ENCODE assay signal across 19 cellular contexts in genomic region chr1:221118176-221118937, GRCh38.
DNase-seq lines count a peak whose midpoint lies in the region; ATAC-seq, FAIRE-seq and TF ChIP-seq lines count a peak whose summit lies in the region.
"Had no signal": no experiment of that assay in that cellular context is flagged by ENCODE, and none has a peak within 500 bp of the region (broad histone marks: within the 10 kb centered on the region; RNA-seq: fewer than 3 reads in every experiment).

No MANE protein-coding gene starts in this region.

- H3K27ac Mint-ChIP-seq in nephron = peak overlapping the region; percentile 25 to 85 (median 80)
- H3K27ac Mint-ChIP-seq: activated naive CD8-positive, alpha-beta T cell treated with anti-CD3 and anti-CD28 coated beads, Interleukin-2, amount 10 ng/mL, durations not matched to agents 7 days and 5 days; CD8-positive, alpha-beta T cell; natural killer cell treated with Interleukin-12 subunit alpha and Interleukin-12 subunit beta and Interleukin-15 and Interleukin-18, amount 100 ng/mL, for 72 hours had no signal

- H3K36me3 ChIP-seq in right lobe of liver (no peaks in the 10 kb centered on the region), HepG2 (replicated peaks in 1 of 2; ENCODE audit: control insufficient read depth in 1 of 2, insufficient read depth in 2 of 2, low read length in 2 of 2) (no peaks in the 10 kb centered on the region), HAP-1 (replicated peaks) (no peaks in the 10 kb centered on the region)
- H3K36me3 ChIP-seq: prostate gland had no signal

- H3K9me3 ChIP-seq in right lobe of liver (no peaks in the 10 kb centered on the region), HepG2 (ENCODE audit: low read length) (no peaks in the 10 kb centered on the region), HAP-1 (no peaks in the 10 kb centered on the region)
- H3K9me3 ChIP-seq: prostate gland had no signal

- intact Hi-C loops in right lobe of liver (cut with DNase I) = no loop called here
- intact Hi-C loops in HepG2 (cut with micrococcal nuclease; ENCODE audit: unreplicated experiment) = no loop called here

- H3K36me3 Mint-ChIP-seq in nephron (ENCODE audit: low read depth) = no peaks in the 10 kb centered on the region
- H3K36me3 Mint-ChIP-seq: activated naive CD8-positive, alpha-beta T cell treated with anti-CD3 and anti-CD28 coated beads, Interleukin-2, amount 10 ng/mL, durations not matched to agents 7 days and 5 days; CD8-positive, alpha-beta T cell; natural killer cell treated with Interleukin-12 subunit alpha and Interleukin-12 subunit beta and Interleukin-15 and Interleukin-18, amount 100 ng/mL, for 72 hours had no signal

- no peaks in the 10 kb centered on the region for H4K20me1 ChIP-seq in HepG2 (ENCODE audit: insufficient read depth, low read length)

- H3K27me3 ChIP-seq in right lobe of liver = no peaks in the 10 kb centered on the region
- no peaks in the 10 kb centered on the region for H3K27me3 ChIP-seq in HepG2 (ENCODE audit: control insufficient read depth in 1 of 2, insufficient read depth in 2 of 2, low read length in 2 of 2)
- no peaks in the 10 kb centered on the region for H3K27me3 ChIP-seq in HAP-1 (ENCODE audit: low read depth)

- H3K4me1 ChIP-seq in right lobe of liver (peaks cover 0 to 27% (median 16%) of the 10 kb centered on the region in 4 donors), HepG2 (ENCODE audit: insufficient read depth, low read length) (no peaks in the 10 kb centered on the region), HAP-1 (no peaks in the 10 kb centered on the region)
- H3K4me1 ChIP-seq: prostate gland had no signal

- no peak for TF ChIP-seq RAD21 in HepG2 (CRISPR knock-in tag; IDR thresholded peaks at IDR 0.05)

- ATAC-seq in right lobe of liver (peak; percentile 31 to 61 (median 48)), HepG2 (no peak), HG02610 (IDR thresholded peaks at IDR 0.05; ENCODE audit: unreplicated experiment) (no peak)
- ATAC-seq: activated CD4-positive, CD25-positive, alpha-beta regulatory T cell treated with anti-CD3 and anti-CD28 coated beads, Interleukin-2, amount 50 U/mL, for 24 hours; CD8-positive, alpha-beta T cell; esophagus mucosa; natural killer cell treated with Interleukin-12 subunit alpha and Interleukin-12 subunit beta and Interleukin-15 and Interleukin-18, amount 100 ng/mL, for 72 hours had no signal

- no peak overlapping the region for H2AFZ ChIP-seq in HepG2 (ENCODE audit: low read length)

- no peaks in the 10 kb centered on the region for H3K79me2 ChIP-seq in HepG2 (ENCODE audit: insufficient read depth, low read length)

- peak overlapping the region in 2 of 3 donors; percentile 39 to 43 for H3K27ac ChIP-seq in right lobe of liver
- H3K27ac ChIP-seq in HepG2 (ENCODE audit: extremely low read length, insufficient read depth, low read length) = no peak overlapping the region
- H3K27ac ChIP-seq in coronary artery = peak overlapping the region; percentile 24 to 58
- H3K27ac ChIP-seq: prostate gland had no signal

- no peak overlapping the region for H3K4me2 ChIP-seq in HepG2 (ENCODE audit: low read depth, low read length)

- no peak for FAIRE-seq in HepG2 (lab: Jason Lieb, UNC)
- FAIRE-seq: GM18507 had no signal

- peaks cover 9% of the 10 kb centered on the region for H3K9me3 Mint-ChIP-seq in nephron
- H3K9me3 Mint-ChIP-seq: CD8-positive, alpha-beta T cell; natural killer cell treated with Interleukin-12 subunit alpha and Interleukin-12 subunit beta and Interleukin-15 and Interleukin-18, amount 100 ng/mL, for 72 hours had no signal

- POLR2A ChIA-PET in HepG2 (lab: Yijun Ruan, JAX) = no interaction called here

- CTCF ChIA-PET in HepG2 (lab: Yijun Ruan, JAX; ENCODE audit: low intra/inter-chr PET ratio, low total read pairs) = no interaction called here

- TF ChIP-seq POLR2A in right lobe of liver (IDR thresholded peaks at IDR 0.05) (no peak), HepG2 (IDR thresholded peaks at IDR 0.05; ENCODE audit: insufficient read depth in 1 of 2, low read depth in 2 of 2, low read length in 2 of 2) (no peak)

- H3K9ac ChIP-seq in HepG2 (ENCODE audit: insufficient read depth, low read depth, low read length) = no peak overlapping the region

- H3K4me3 Mint-ChIP-seq in nephron = no peak overlapping the region
- H3K4me3 Mint-ChIP-seq: activated naive CD8-positive, alpha-beta T cell treated with anti-CD3 and anti-CD28 coated beads, Interleukin-2, amount 10 ng/mL, durations not matched to agents 7 days and 5 days; CD8-positive, alpha-beta T cell; natural killer cell treated with Interleukin-12 subunit alpha and Interleukin-12 subunit beta and Interleukin-15 and Interleukin-18, amount 100 ng/mL, for 72 hours had no signal

- TF ChIP-seq EP300 in HepG2 (IDR thresholded peaks at IDR 0.05; ENCODE audit: low read depth in 2 of 2, low read length in 2 of 2) = no peak
- no peak for TF ChIP-seq EP300 in HepG2 (CRISPR knock-in tag; IDR thresholded peaks at IDR 0.05; ENCODE audit: borderline replicate concordance)

- WGBS in right lobe of liver (ENCODE audit: insufficient coverage, low coverage, low lambda C conversion rate, missing lambda C conversion rate) = 22% methylated on average over 3 of the region's 3 CpGs
- WGBS in HepG2 (ENCODE audit: low lambda C conversion rate) = under 1% methylated on average over 3 of the region's 3 CpGs

- BruUV-seq in HepG2 (replicated peaks; lab: Mats Ljungman, UMichigan) = no TSS peak

- TF ChIP-seq CTCF in right lobe of liver (IDR thresholded peaks at IDR 0.05) (no peak), HepG2 (CRISPR knock-in tag; IDR thresholded peaks at IDR 0.05) (no peak), coronary artery (IDR thresholded peaks at IDR 0.05) (no peak), nephron (IDR thresholded peaks at IDR 0.05; ENCODE audit: unreplicated experiment in 3 of 3) (no peak)

- H3K4me3 ChIP-seq in right lobe of liver = no peak overlapping the region
- H3K4me3 ChIP-seq in HepG2 (replicated peaks in 1 of 3; ENCODE audit: insufficient read depth in 1 of 3, low read depth in 2 of 3, low read length in 3 of 3) = no peak overlapping the region
- H3K4me3 ChIP-seq in coronary artery = no peak overlapping the region
- H3K4me3 ChIP-seq in HAP-1 = no peak overlapping the region
- H3K4me3 ChIP-seq: lung, prostate gland had no signal

- DNase-seq in right lobe of liver (no peak), HepG2 (ENCODE audit: low spot score) (no peak), coronary artery (ENCODE audit: low spot score) (no peak), epidermal melanocyte (ENCODE audit: insufficient read length, low spot score) (no peak), HAP-1 (ENCODE audit: low spot score in 2 of 2) (no peak)
- no peak for DNase-seq in activated CD4-positive, alpha-beta T cell treated with anti-CD3 and anti-CD28 coated beads, Interleukin-2, amount 50 U/mL, for 48 hours
- DNase-seq: activated naive CD8-positive, alpha-beta T cell treated with anti-CD3 and anti-CD28 coated beads, Interleukin-2, amount 10 ng/mL, durations not matched to agents 7 days and 5 days; CD8-positive, alpha-beta T cell; NCI-H2107; NCI-H526 treated with DMSO at 0.1 percent for 48 hours; T-helper 9 cell had no signal

- in situ Hi-C loops in HepG2 (cut with HindIII; ENCODE audit: extremely low pct_ligation_motif_present, low pct_unique_long_range_greater_than_20kb) = no loop called here
- in situ Hi-C loops in HAP-1 (cut with MboI; ENCODE audit: low sequenced_read_pairs) = no loop called here

- peaks cover 23% of the 10 kb centered on the region for H3K4me1 Mint-ChIP-seq in nephron
- H3K4me1 Mint-ChIP-seq: activated naive CD8-positive, alpha-beta T cell treated with anti-CD3 and anti-CD28 coated beads, Interleukin-2, amount 10 ng/mL, durations not matched to agents 7 days and 5 days had no signal

- no peaks in the 10 kb centered on the region for H3K27me3 Mint-ChIP-seq in nephron (ENCODE audit: low read depth)
- H3K27me3 Mint-ChIP-seq: activated naive CD8-positive, alpha-beta T cell treated with anti-CD3 and anti-CD28 coated beads, Interleukin-2, amount 10 ng/mL, durations not matched to agents 7 days and 5 days; natural killer cell treated with Interleukin-12 subunit alpha and Interleukin-12 subunit beta and Interleukin-15 and Interleukin-18, amount 100 ng/mL, for 72 hours had no signal

TF ChIP-seq in HepG2, 621 proteins besides CTCF, POLR2A, EP300 and RAD21:
- TF ChIP-seq ZNF609 (CRISPR knock-in tag; IDR thresholded peaks at IDR 0.05; ENCODE audit: borderline replicate concordance) (no peak), KDM6A (CRISPR knock-in tag; IDR thresholded peaks at IDR 0.05; ENCODE audit: low read depth) (no peak)

Comparison
In these comparisons a context has a peak if more than half of its experiments do, and no peak if none do; other contexts are left out.
1. ATAC-seq: peak in right lobe of liver (4 of 4); none in HepG2 (single experiment) and HG02610 (single experiment).